In the genomic region with DNA sequence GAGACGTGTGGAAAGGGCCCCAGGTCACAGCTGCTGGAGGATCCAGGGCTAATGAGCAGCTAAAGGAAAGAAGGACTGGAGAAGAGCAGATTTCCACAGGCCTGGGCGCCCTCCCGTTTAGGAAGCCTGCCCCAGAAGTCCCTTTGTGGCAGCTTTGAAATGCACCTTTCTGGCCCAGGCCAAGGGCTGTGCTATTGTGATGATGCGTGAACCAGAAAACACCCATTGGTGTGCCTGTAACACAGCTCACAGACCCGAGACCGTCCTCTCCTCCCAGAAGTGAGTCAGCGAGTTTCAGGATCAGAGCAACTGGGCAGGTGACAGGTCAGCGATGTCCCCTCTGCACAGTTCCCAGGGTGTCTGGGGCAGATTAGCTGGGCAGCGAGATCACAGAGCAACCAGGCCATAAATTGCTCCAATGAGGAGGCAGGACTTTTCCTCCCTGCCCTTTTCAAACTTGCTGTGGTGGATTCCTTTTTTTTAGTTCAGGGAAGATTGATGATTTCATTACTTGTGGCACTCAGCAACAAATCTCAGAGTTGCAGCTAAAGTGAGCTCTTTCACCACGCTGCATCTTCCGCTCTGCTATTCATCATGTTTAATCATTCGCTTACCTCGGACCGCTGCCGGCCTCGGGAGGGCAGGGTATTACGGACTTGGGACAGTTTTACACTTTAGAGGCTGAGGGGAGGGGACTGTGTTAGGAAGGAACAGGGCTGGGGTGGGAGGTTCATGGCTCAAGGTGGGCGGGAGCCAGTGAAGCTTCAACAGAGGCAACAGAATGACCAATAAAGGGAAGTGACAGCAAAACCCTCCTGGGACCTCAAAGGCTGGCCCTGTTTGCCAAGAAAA, we compare ENCODE assay signal across 11 cellular contexts.
DNase-seq lines count a peak whose midpoint lies in the region; ATAC-seq and TF ChIP-seq lines count a peak whose summit lies in the region.
"Had no signal": no experiment of that assay in that cellular context is flagged by ENCODE, and none has a peak within 500 bp of the region (broad histone marks: within the 10 kb centered on the region; RNA-seq: fewer than 3 reads in every experiment).

No MANE protein-coding gene starts in this region.

- TF ChIP-seq CTCF in breast epithelium (IDR thresholded peaks at IDR 0.05) (no peak), MCF 10A (IDR thresholded peaks at IDR 0.05; ENCODE audit: unreplicated experiment) (no peak), mucosa of descending colon (IDR thresholded peaks at IDR 0.05) (no peak), coronary artery (IDR thresholded peaks at IDR 0.05) (no peak)

- TF ChIP-seq POLR2A in breast epithelium (IDR thresholded peaks at IDR 0.05), result no peak

- no peak overlapping the region for H3K23ac ChIP-seq in mesendoderm (ENCODE audit: low read length)

- H3K79me2 ChIP-seq in mesendoderm (ENCODE audit: control insufficient read depth, insufficient read depth, low read length), result no peaks in the 10 kb centered on the region

- peak overlapping the region; percentile 13 for H2BK5ac ChIP-seq in mesendoderm (ENCODE audit: low read length)

- H3K4me2 ChIP-seq in mesendoderm (ENCODE audit: low read length), result no peak overlapping the region

- peaks cover 0 to 5% of the 10 kb centered on the region in 2 donors for H3K4me1 ChIP-seq in breast epithelium
- H3K4me1 ChIP-seq in mesendoderm (ENCODE audit: control insufficient read depth, low read depth, low read length), result peaks cover 2% of the 10 kb centered on the region
- H3K4me1 ChIP-seq in aorta (ENCODE audit: control insufficient read depth in 1 of 2, insufficient read depth in 2 of 2, low read length in 2 of 2), result peaks cover 0 to 2% of the 10 kb centered on the region in 2 donors
- H3K4me1 ChIP-seq in mucosa of descending colon (ENCODE audit: low read depth), result peaks cover 2% of the 10 kb centered on the region

- no peaks in the 10 kb centered on the region for H3K27me3 Mint-ChIP-seq in MCF 10A (ENCODE audit: insufficient read depth, unreplicated experiment)
- H3K27me3 Mint-ChIP-seq: stimulated activated naive CD8-positive, alpha-beta T cell treated with anti-CD3 and anti-CD28 coated beads, Interleukin-15, Interleukin-2, amounts not matched to agents 100 ng/mL and 50 ng/mL, for 24 hours had no signal

- H3K36me3 ChIP-seq in breast epithelium (no peaks in the 10 kb centered on the region), mesendoderm (ENCODE audit: control insufficient read depth, insufficient read depth, low read length) (no peaks in the 10 kb centered on the region), aorta (ENCODE audit: control insufficient read depth in 1 of 2, insufficient read depth in 2 of 2, low read length in 1 of 2) (no peaks in the 10 kb centered on the region), mucosa of descending colon (ENCODE audit: low read depth) (no peaks in the 10 kb centered on the region)

- ATAC-seq in aorta (ENCODE audit: low FRiP score) (peak; percentile 72), mucosa of descending colon (no peak), GM19035 (IDR thresholded peaks at IDR 0.05; ENCODE audit: unreplicated experiment) (no peak)
- ATAC-seq: Panc1 had no signal

- H3K4me3 Mint-ChIP-seq in MCF 10A (ENCODE audit: unreplicated experiment), result no peak overlapping the region
- H3K4me3 Mint-ChIP-seq: stimulated activated naive CD8-positive, alpha-beta T cell treated with anti-CD3 and anti-CD28 coated beads, Interleukin-15, Interleukin-2, amounts not matched to agents 100 ng/mL and 50 ng/mL, for 24 hours had no signal

- no peak overlapping the region for H2BK120ac ChIP-seq in mesendoderm (ENCODE audit: low read depth, low read length)

- no peak overlapping the region for H4K8ac ChIP-seq in mesendoderm (ENCODE audit: low read depth, low read length)

- intact Hi-C loops in breast epithelium (cut with DNase I; ENCODE audit: low total_unique reads), result no loop called here
- intact Hi-C loops in MCF 10A (cut with micrococcal nuclease), result no loop called here
- intact Hi-C loops in aorta (cut with DNase I), result loop anchor here (5.0 kb wide), 2 partner anchors 60 to 65 kb away; no protein-coding TSS in a partner anchor
- intact Hi-C loops in mucosa of descending colon (cut with DNase I, micrococcal nuclease), result no loop called here

- no peaks in the 10 kb centered on the region for H3K79me1 ChIP-seq in mesendoderm (ENCODE audit: low read length)

- H3K18ac ChIP-seq in mesendoderm (ENCODE audit: low read length), result no peak overlapping the region

- peak overlapping the region; percentile 54 for H3K56ac ChIP-seq in mesendoderm (ENCODE audit: low read length)

- H2BK15ac ChIP-seq in mesendoderm (replicated peaks; ENCODE audit: low read depth), result no peak overlapping the region

- no peak overlapping the region for H3K9ac ChIP-seq in mesendoderm (ENCODE audit: low read length)

- H3K9me3 Mint-ChIP-seq in MCF 10A (ENCODE audit: unreplicated experiment), result no peaks in the 10 kb centered on the region
- H3K9me3 Mint-ChIP-seq: stimulated activated naive CD8-positive, alpha-beta T cell treated with anti-CD3 and anti-CD28 coated beads, Interleukin-15, Interleukin-2, amounts not matched to agents 100 ng/mL and 50 ng/mL, for 24 hours had no signal

- H2AK5ac ChIP-seq in mesendoderm (ENCODE audit: low read length), result no peak overlapping the region

- H3K9me3 ChIP-seq in breast epithelium (peaks cover 0 to 5% of the 10 kb centered on the region in 2 donors), aorta (ENCODE audit: control insufficient read depth, low read length) (no peaks in the 10 kb centered on the region), mucosa of descending colon (no peaks in the 10 kb centered on the region)

- peak overlapping the region; percentile 68 to 74 for H3K27ac ChIP-seq in breast epithelium
- peak overlapping the region; percentile 3 for H3K27ac ChIP-seq in caudate nucleus (ENCODE audit: low read depth, low read length)
- H3K27ac ChIP-seq in mesendoderm (ENCODE audit: low read depth, low read length), result no peak overlapping the region
- peak overlapping the region; percentile 29 to 58 for H3K27ac ChIP-seq in aorta (ENCODE audit: low read depth in 1 of 2, low read length in 2 of 2)
- H3K27ac ChIP-seq in coronary artery, result peak overlapping the region in 1 of 2 donors; percentile 40

- BruUV-seq in MCF 10A (replicated peaks; lab: Mats Ljungman, UMichigan), result no TSS peak

- no peaks in the 10 kb centered on the region for H3K36me3 Mint-ChIP-seq in MCF 10A (ENCODE audit: insufficient read depth, unreplicated experiment)

- H3K4me3 ChIP-seq in breast epithelium, result peak overlapping the region in 1 of 3 donors; percentile 22
- H3K4me3 ChIP-seq in mesendoderm (ENCODE audit: low read length), result no peak overlapping the region
- no peak overlapping the region for H3K4me3 ChIP-seq in aorta (ENCODE audit: low read length in 2 of 2)
- H3K4me3 ChIP-seq in mucosa of descending colon, result no peak overlapping the region
- H3K4me3 ChIP-seq in coronary artery, result no peak overlapping the region

- POLR2A ChIA-PET in MCF 10A (lab: Yijun Ruan, JAX), result no interaction called here

- no peak overlapping the region for H3K4ac ChIP-seq in mesendoderm (ENCODE audit: low read depth, low read length)

- no CpG with 5 or more reads among the region's 18 CpGs for WGBS in mesendoderm (ENCODE audit: extremely low coverage, insufficient coverage, low lambda C conversion rate)
- 21 to 23% methylated on average over 18 of the region's 18 CpGs for WGBS in aorta, 2 donors

- H3K4me1 Mint-ChIP-seq in MCF 10A (ENCODE audit: insufficient read depth, unreplicated experiment), result peaks cover 6% of the 10 kb centered on the region

- H3K27ac Mint-ChIP-seq in MCF 10A (ENCODE audit: low read depth, unreplicated experiment), result no peak overlapping the region
- H3K27ac Mint-ChIP-seq: stimulated activated naive CD8-positive, alpha-beta T cell treated with anti-CD3 and anti-CD28 coated beads, Interleukin-15, Interleukin-2, amounts not matched to agents 100 ng/mL and 50 ng/mL, for 24 hours had no signal

- CTCF ChIA-PET in MCF 10A (lab: Yijun Ruan, JAX), result interaction anchor here (0.5 to 0.8 kb wide), 4 partner anchors 13 to 763 kb away, joined by 3 read pairs; no protein-coding TSS in a partner anchor

- DNase-seq in breast epithelium (ENCODE audit: low spot score in 2 of 2) (peak in 1 of 2 donors; percentile 42), MCF 10A (ENCODE audit: unreplicated experiment) (no peak), caudate nucleus (lab: John Stamatoyannopoulos, UW) (peak in 3 of 61 donors; percentile 4 to 24 (median 16)), mesendoderm (peak; percentile 51), aorta (peak in 1 of 2 donors; percentile 56), mucosa of descending colon (no peak), coronary artery (ENCODE audit: low spot score) (no peak)
- DNase-seq: activated CD4-positive, alpha-beta T cell treated with anti-CD3 and anti-CD28 coated beads for 4 hours had no signal

- H4K5ac ChIP-seq in mesendoderm (ENCODE audit: low read length), result no peak overlapping the region

- no peaks in the 10 kb centered on the region for H3K27me3 ChIP-seq in breast epithelium
- H3K27me3 ChIP-seq in mesendoderm (ENCODE audit: insufficient read depth, low read length, poor library complexity), result no peaks in the 10 kb centered on the region
- no peaks in the 10 kb centered on the region for H3K27me3 ChIP-seq in aorta (ENCODE audit: control insufficient read depth in 1 of 2, insufficient read depth in 2 of 2, low read length in 1 of 2)

Comparison
In these comparisons a context has a peak if more than half of its experiments do, and no peak if none do; other contexts are left out.
1. intact Hi-C loops: an anchor here in aorta (5.0 kb wide); none called in breast epithelium, MCF 10A and mucosa of descending colon.